In the genomic region with DNA sequence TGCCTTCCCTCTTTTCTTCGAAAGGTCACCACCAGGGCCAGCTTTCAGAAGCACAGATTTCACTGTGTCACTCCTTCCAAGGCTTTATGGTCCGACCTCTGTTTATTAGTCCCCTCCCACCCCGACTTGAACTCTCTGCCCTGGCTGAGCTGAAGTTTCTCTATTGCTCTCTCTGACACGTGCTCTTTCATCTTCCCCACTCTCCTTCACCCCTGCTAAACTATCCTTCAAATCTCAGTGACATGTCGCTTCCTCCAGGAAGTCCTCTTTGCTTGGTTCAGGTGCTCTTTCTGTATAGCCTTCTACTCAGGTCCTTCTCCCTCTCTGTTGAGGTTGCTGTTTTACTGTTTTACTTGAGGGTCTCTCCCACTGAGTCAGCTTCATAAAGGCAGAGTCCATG, we compare ENCODE assay signal across 25 cellular contexts.
DNase-seq lines count a peak whose midpoint lies in the region; ATAC-seq, FAIRE-seq and TF ChIP-seq lines count a peak whose summit lies in the region.
"Had no signal": no experiment of that assay in that cellular context is flagged by ENCODE, and none has a peak within 500 bp of the region (broad histone marks: within the 10 kb centered on the region; RNA-seq: fewer than 3 reads in every experiment).

No MANE protein-coding gene starts in this region.

- in situ Hi-C loops in HepG2 (cut with HindIII; ENCODE audit: extremely low pct_ligation_motif_present, low pct_unique_long_range_greater_than_20kb) (loop anchor here (25.0 kb wide), 1 partner anchor 342 kb away; no protein-coding TSS in a partner anchor), K562 (cut with MboI) (no loop called here)

- intact Hi-C loops in HepG2 (cut with micrococcal nuclease; ENCODE audit: unreplicated experiment) = no loop called here
- intact Hi-C loops in right lobe of liver (cut with DNase I) = no loop called here
- intact Hi-C loops in K562 (cut with micrococcal nuclease) = no loop called here

- H4K20me1 ChIP-seq in HepG2 (ENCODE audit: insufficient read depth, low read length) (no peaks in the 10 kb centered on the region), K562 (replicated peaks; ENCODE audit: control insufficient read depth, insufficient read depth, low read length) (no peaks in the 10 kb centered on the region)
- H4K20me1 ChIP-seq: BLaER1 treated with 17β-estradiol and CSF1 and Interleukin-3, amounts not matched to agents 10 nM and 100 nM had no signal

- TF ChIP-seq EP300 in HepG2 (IDR thresholded peaks at IDR 0.05; ENCODE audit: low read depth in 2 of 2, low read length in 2 of 2) = no peak
- TF ChIP-seq EP300 in HepG2 (CRISPR knock-in tag; IDR thresholded peaks at IDR 0.05; ENCODE audit: borderline replicate concordance) = no peak
- no peak for TF ChIP-seq EP300 in K562 (IDR thresholded peaks at IDR 0.05; ENCODE audit: low read length)

- no peak overlapping the region for H3K4me3 Mint-ChIP-seq in nephron progenitor cell
- H3K4me3 Mint-ChIP-seq: CD14-positive monocyte; CD4-positive, alpha-beta T cell; CD8-positive, alpha-beta memory T cell; GM23338; H9; HFFc6 had no signal

- H3K9me1 ChIP-seq in K562 (ENCODE audit: control insufficient read depth, insufficient read depth, low read length) = no peaks in the 10 kb centered on the region

- H2AFZ ChIP-seq in HepG2 (ENCODE audit: low read length) (no peak overlapping the region), K562 (ENCODE audit: low read depth, low read length) (no peak overlapping the region)
- H2AFZ ChIP-seq: GM23338 had no signal

- H3K9ac ChIP-seq in HepG2 (ENCODE audit: insufficient read depth, low read depth, low read length) (no peak overlapping the region), K562 (ENCODE audit: insufficient read depth in 1 of 2, low read depth in 2 of 2, low read length in 2 of 2) (no peak overlapping the region)
- H3K9ac ChIP-seq: BLaER1 treated with 17β-estradiol and CSF1 and Interleukin-3, amounts not matched to agents 10 nM and 100 nM had no signal

- H3K4me2 ChIP-seq in HepG2 (ENCODE audit: low read depth, low read length) (no peak overlapping the region), K562 (ENCODE audit: insufficient read depth, low read length) (no peak overlapping the region)
- H3K4me2 ChIP-seq: BLaER1 treated with 17β-estradiol and CSF1 and Interleukin-3, amounts not matched to agents 10 nM and 100 nM; GM23338 had no signal

- H3K79me2 ChIP-seq in HepG2 (ENCODE audit: insufficient read depth, low read length) = no peaks in the 10 kb centered on the region
- no peaks in the 10 kb centered on the region for H3K79me2 ChIP-seq in K562 (ENCODE audit: control insufficient read depth, insufficient read depth, low read length)

- no TSS peak for BruUV-seq in HepG2 (replicated peaks; lab: Mats Ljungman, UMichigan)
- no TSS peak for BruUV-seq in K562 (replicated peaks; lab: Mats Ljungman, UMichigan)

- no peak for TF ChIP-seq CTCF in HepG2 (CRISPR knock-in tag; IDR thresholded peaks at IDR 0.05)
- TF ChIP-seq CTCF in right lobe of liver (IDR thresholded peaks at IDR 0.05) = no peak
- TF ChIP-seq CTCF in K562 (IDR thresholded peaks at IDR 0.05 in 2 of 3, conservative IDR thresholded peaks at IDR 0.05 in 1 of 3; ENCODE audit: insufficient read depth in 2 of 3, low read depth in 1 of 3, low read length in 3 of 3) = no peak
- no peak for TF ChIP-seq CTCF in nephron progenitor cell (IDR thresholded peaks at IDR 0.05)

- H3K27ac Mint-ChIP-seq in nephron progenitor cell = peak overlapping the region; percentile 52
- H3K27ac Mint-ChIP-seq: CD14-positive monocyte, GM23338, H9, HFFc6 had no signal

- DNase-seq in HepG2 (ENCODE audit: low spot score) (no peak), right lobe of liver (no peak), K562 (ENCODE audit: extremely low read depth in 1 of 4, low spot score in 3 of 4) (no peak), nephron progenitor cell (no peak), NCI-H1092 treated with DMSO at 0.1 percent for 48 hours (lab: John Stamatoyannopoulos, UW) (no peak)
- DNase-seq in stimulated activated CD4-positive, alpha-beta T cell treated with anti-CD3 and anti-CD28 coated beads, Interleukin-4, amount 100 ng/mL, for 24 hours = no peak
- DNase-seq: ACHN; AML-193; BE2C; CD4-positive, alpha-beta T cell; CD8-positive, alpha-beta memory T cell; DMS 273 treated with DMSO at 0.1 percent for 48 hours; DMS79 treated with DMSO at 0.1 percent for 48 hours; GF-D8; H9; HFFc6 had no signal

- H3K27me3 ChIP-seq in HepG2 (ENCODE audit: control insufficient read depth in 1 of 2, insufficient read depth in 2 of 2, low read length in 2 of 2) (peaks cover 0 to 23% of the 10 kb centered on the region in 2 experiments; a peak in 2 of 5 replicates), right lobe of liver (no peaks in the 10 kb centered on the region), K562 (ENCODE audit: control insufficient read depth in 2 of 2, insufficient read depth in 2 of 2, low read length in 2 of 2) (no peaks in the 10 kb centered on the region)
- H3K27me3 ChIP-seq: BE2C; BLaER1 treated with 17β-estradiol and CSF1 and Interleukin-3, amounts not matched to agents 10 nM and 100 nM had no signal

- H3K36me3 Mint-ChIP-seq in nephron progenitor cell (ENCODE audit: low read depth) = no peaks in the 10 kb centered on the region
- H3K36me3 Mint-ChIP-seq: CD14-positive monocyte; CD8-positive, alpha-beta memory T cell had no signal

- no peak overlapping the region for H3K4me3 ChIP-seq in HepG2 (replicated peaks in 1 of 3; ENCODE audit: insufficient read depth in 1 of 3, low read depth in 2 of 3, low read length in 3 of 3)
- no peak overlapping the region for H3K4me3 ChIP-seq in right lobe of liver
- H3K4me3 ChIP-seq in K562 = no peak overlapping the region
- H3K4me3 ChIP-seq: BLaER1 treated with 17β-estradiol and CSF1 and Interleukin-3, amounts not matched to agents 10 nM and 100 nM; GM23338 had no signal

- H3K4me1 ChIP-seq in HepG2 (ENCODE audit: insufficient read depth, low read length) = peaks cover 19% of the 10 kb centered on the region
- H3K4me1 ChIP-seq in right lobe of liver = peaks cover 0 to 2% (median 0%) of the 10 kb centered on the region in 4 donors
- H3K4me1 ChIP-seq in K562 (replicated peaks in 1 of 2; ENCODE audit: control insufficient read depth in 2 of 2, insufficient read depth in 2 of 2, low read length in 2 of 2) = peaks cover 11 to 14% of the 10 kb centered on the region in 2 experiments; a peak in 3 of 5 replicates

- CTCF ChIA-PET in HepG2 (lab: Yijun Ruan, JAX; ENCODE audit: low intra/inter-chr PET ratio, low total read pairs) = no interaction called here
- CTCF ChIA-PET in K562 (lab: Yijun Ruan, JAX; ENCODE audit: low intra/inter-chr PET ratio) = no interaction called here

- POLR2A ChIA-PET in HepG2 (lab: Yijun Ruan, JAX) (no interaction called here), K562 (lab: Yijun Ruan, JAX) (interaction anchor here (0.6 to 0.7 kb wide), 2 partner anchors 11 to 126 kb away, joined by 3 read pairs; no protein-coding TSS in a partner anchor)

- H3K36me3 ChIP-seq in HepG2 (replicated peaks in 1 of 2; ENCODE audit: control insufficient read depth in 1 of 2, insufficient read depth in 2 of 2, low read length in 2 of 2) (no peaks in the 10 kb centered on the region), right lobe of liver (no peaks in the 10 kb centered on the region), K562 (ENCODE audit: control insufficient read depth, insufficient read depth, low read length) (no peaks in the 10 kb centered on the region)
- H3K36me3 ChIP-seq: BE2C; BLaER1 treated with 17β-estradiol and CSF1 and Interleukin-3, amounts not matched to agents 10 nM and 100 nM had no signal

- FAIRE-seq in HepG2 (lab: Jason Lieb, UNC) = no peak
- no peak for FAIRE-seq in K562 (lab: Jason Lieb, UNC)
- FAIRE-seq: A204.1, D721Med, GM12891 had no signal

- H3K9me3 ChIP-seq in HepG2 (ENCODE audit: low read length) (no peaks in the 10 kb centered on the region), right lobe of liver (no peaks in the 10 kb centered on the region), K562 (replicated peaks; ENCODE audit: control insufficient read depth, insufficient read depth, low read depth, low read length) (no peaks in the 10 kb centered on the region)
- H3K9me3 ChIP-seq: BE2C had no signal

- peaks cover 3% of the 10 kb centered on the region for H3K27me3 Mint-ChIP-seq in nephron progenitor cell (ENCODE audit: low read depth, poor library complexity)
- H3K27me3 Mint-ChIP-seq: CD4-positive, alpha-beta T cell had no signal

- WGBS in HepG2 (ENCODE audit: low lambda C conversion rate) = 14% methylated on average over 5 of the region's 5 CpGs
- WGBS in right lobe of liver (ENCODE audit: insufficient coverage, low coverage, low lambda C conversion rate, missing lambda C conversion rate) = 58% methylated on average over 5 of the region's 5 CpGs
- WGBS in K562 (ENCODE audit: insufficient coverage, low coverage, missing lambda C conversion rate) = 14% methylated on average over 5 of the region's 5 CpGs

- TF ChIP-seq POLR2A in HepG2 (IDR thresholded peaks at IDR 0.05; ENCODE audit: insufficient read depth in 1 of 2, low read depth in 2 of 2, low read length in 2 of 2) (no peak), right lobe of liver (IDR thresholded peaks at IDR 0.05) (no peak), K562 (conservative IDR thresholded peaks at IDR 0.05) (no peak)

- TF ChIP-seq RAD21 in HepG2 (CRISPR knock-in tag; IDR thresholded peaks at IDR 0.05) (no peak), K562 (CRISPR knock-in tag; conservative IDR thresholded peaks at IDR 0.05 in 1 of 2, IDR thresholded peaks at IDR 0.05 in 1 of 2) (no peak)

- H3K27ac ChIP-seq in HepG2 (ENCODE audit: extremely low read length, insufficient read depth, low read length) (no peak overlapping the region), right lobe of liver (no peak overlapping the region), K562 (ENCODE audit: extremely low read depth, low read depth, low read length) (no peak overlapping the region)
- H3K27ac ChIP-seq: 22Rv1; BLaER1 treated with 17β-estradiol and CSF1 and Interleukin-3, amounts not matched to agents 10 nM and 100 nM had no signal

- no peaks in the 10 kb centered on the region for H3K9me3 Mint-ChIP-seq in nephron progenitor cell
- H3K9me3 Mint-ChIP-seq: CD8-positive, alpha-beta memory T cell; GM23338; H9; HFFc6 had no signal

- no peak for ATAC-seq in HepG2
- no peak for ATAC-seq in right lobe of liver
- ATAC-seq in K562 = no peak
- ATAC-seq in GM18502 (IDR thresholded peaks at IDR 0.05; ENCODE audit: poor library complexity, unreplicated experiment) = no peak
- no peak for ATAC-seq in GM21737 (IDR thresholded peaks at IDR 0.05; ENCODE audit: unreplicated experiment)
- ATAC-seq: GM23338 had no signal

- H3K4me1 Mint-ChIP-seq in nephron progenitor cell = peaks cover 57% of the 10 kb centered on the region
- H3K4me1 Mint-ChIP-seq: CD14-positive monocyte had no signal

TF ChIP-seq in HepG2, 621 proteins besides CTCF, POLR2A, EP300 and RAD21:
- TF ChIP-seq ZFP36 (IDR thresholded peaks at IDR 0.05; ENCODE audit: borderline replicate concordance, low read depth, low read length, partially characterized antibody) (peak; percentile 40), PHF8 (CRISPR knock-in tag; IDR thresholded peaks at IDR 0.05) (no peak)

TF ChIP-seq in K562, 482 proteins besides CTCF, POLR2A, EP300 and RAD21 (continues in another document):
- TF ChIP-seq ZFP36 (IDR thresholded peaks at IDR 0.05; ENCODE audit: low read depth, low read length, partially characterized antibody) = peak; percentile 99
- no peak for TF ChIP-seq ZNF75A (CRISPR knock-in tag; IDR thresholded peaks at IDR 0.05)

Comparison
In these comparisons a context has a peak if more than half of its experiments do, and no peak if none do; other contexts are left out.
1. Of the 241 proteins assayed by ChIP-seq in both HepG2 and K562: peak only in HepG2: none; only in K562: HDAC2, KDM1A and MEIS2; in both: ZFP36; in neither: 237.